Comparison of ENCODE assay signal across 1 cellular context in genomic region chr1:62436466-62437272, GRCh38.
TF ChIP-seq lines count a peak whose summit lies in the region.

A gene with protein sequence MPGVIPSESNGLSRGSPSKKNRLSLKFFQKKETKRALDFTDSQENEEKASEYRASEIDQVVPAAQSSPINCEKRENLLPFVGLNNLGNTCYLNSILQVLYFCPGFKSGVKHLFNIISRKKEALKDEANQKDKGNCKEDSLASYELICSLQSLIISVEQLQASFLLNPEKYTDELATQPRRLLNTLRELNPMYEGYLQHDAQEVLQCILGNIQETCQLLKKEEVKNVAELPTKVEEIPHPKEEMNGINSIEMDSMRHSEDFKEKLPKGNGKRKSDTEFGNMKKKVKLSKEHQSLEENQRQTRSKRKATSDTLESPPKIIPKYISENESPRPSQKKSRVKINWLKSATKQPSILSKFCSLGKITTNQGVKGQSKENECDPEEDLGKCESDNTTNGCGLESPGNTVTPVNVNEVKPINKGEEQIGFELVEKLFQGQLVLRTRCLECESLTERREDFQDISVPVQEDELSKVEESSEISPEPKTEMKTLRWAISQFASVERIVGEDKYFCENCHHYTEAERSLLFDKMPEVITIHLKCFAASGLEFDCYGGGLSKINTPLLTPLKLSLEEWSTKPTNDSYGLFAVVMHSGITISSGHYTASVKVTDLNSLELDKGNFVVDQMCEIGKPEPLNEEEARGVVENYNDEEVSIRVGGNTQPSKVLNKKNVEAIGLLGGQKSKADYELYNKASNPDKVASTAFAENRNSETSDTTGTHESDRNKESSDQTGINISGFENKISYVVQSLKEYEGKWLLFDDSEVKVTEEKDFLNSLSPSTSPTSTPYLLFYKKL (plus strand): TSS chr1:62437049. CDS start chr1:62439868, 2,819 bp downstream.

TF ChIP-seq in HepG2, 621 proteins besides CTCF, POLR2A, EP300 and RAD21 (continued from another document and continues in another):
- TF ChIP-seq, protein P1, sequence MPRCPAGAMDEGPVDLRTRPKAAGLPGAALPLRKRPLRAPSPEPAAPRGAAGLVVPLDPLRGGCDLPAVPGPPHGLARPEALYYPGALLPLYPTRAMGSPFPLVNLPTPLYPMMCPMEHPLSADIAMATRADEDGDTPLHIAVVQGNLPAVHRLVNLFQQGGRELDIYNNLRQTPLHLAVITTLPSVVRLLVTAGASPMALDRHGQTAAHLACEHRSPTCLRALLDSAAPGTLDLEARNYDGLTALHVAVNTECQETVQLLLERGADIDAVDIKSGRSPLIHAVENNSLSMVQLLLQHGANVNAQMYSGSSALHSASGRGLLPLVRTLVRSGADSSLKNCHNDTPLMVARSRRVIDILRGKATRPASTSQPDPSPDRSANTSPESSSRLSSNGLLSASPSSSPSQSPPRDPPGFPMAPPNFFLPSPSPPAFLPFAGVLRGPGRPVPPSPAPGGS (CRISPR knock-in tag; IDR thresholded peaks at IDR 0.05): no peak
- TF ChIP-seq HOXD1 (CRISPR knock-in tag; IDR thresholded peaks at IDR 0.05): no peak
- TF ChIP-seq IRF2 (CRISPR knock-in tag; IDR thresholded peaks at IDR 0.05): peak; percentile 65
- peak; percentile 56; the same call in 1 of the 2 replicates for TF ChIP-seq ZNF501 (CRISPR knock-in tag; IDR thresholded peaks at IDR 0.05)
- no peak for TF ChIP-seq ZBTB7A (CRISPR knock-in tag; IDR thresholded peaks at IDR 0.05)
- peak; percentile 16 for TF ChIP-seq DRAP1 (CRISPR knock-in tag; IDR thresholded peaks at IDR 0.05)
- peak; percentile 19; the same call in 1 of the 2 replicates for TF ChIP-seq KIAA2018 (CRISPR knock-in tag; IDR thresholded peaks at IDR 0.05; ENCODE audit: borderline replicate concordance)
- no peak; the same call in 1 of the 2 replicates for TF ChIP-seq SP5 (CRISPR knock-in tag; IDR thresholded peaks at IDR 0.05; ENCODE audit: borderline replicate concordance, low read depth)
- no peak for TF ChIP-seq ZNF432 (CRISPR knock-in tag; IDR thresholded peaks at IDR 0.05; ENCODE audit: borderline replicate concordance)
- no peak for TF ChIP-seq ATAD3A (CRISPR knock-in tag; IDR thresholded peaks at IDR 0.05)
- no peak for TF ChIP-seq ZNF234 (CRISPR knock-in tag; conservative IDR thresholded peaks at IDR 0.05)
- TF ChIP-seq, protein P2, sequence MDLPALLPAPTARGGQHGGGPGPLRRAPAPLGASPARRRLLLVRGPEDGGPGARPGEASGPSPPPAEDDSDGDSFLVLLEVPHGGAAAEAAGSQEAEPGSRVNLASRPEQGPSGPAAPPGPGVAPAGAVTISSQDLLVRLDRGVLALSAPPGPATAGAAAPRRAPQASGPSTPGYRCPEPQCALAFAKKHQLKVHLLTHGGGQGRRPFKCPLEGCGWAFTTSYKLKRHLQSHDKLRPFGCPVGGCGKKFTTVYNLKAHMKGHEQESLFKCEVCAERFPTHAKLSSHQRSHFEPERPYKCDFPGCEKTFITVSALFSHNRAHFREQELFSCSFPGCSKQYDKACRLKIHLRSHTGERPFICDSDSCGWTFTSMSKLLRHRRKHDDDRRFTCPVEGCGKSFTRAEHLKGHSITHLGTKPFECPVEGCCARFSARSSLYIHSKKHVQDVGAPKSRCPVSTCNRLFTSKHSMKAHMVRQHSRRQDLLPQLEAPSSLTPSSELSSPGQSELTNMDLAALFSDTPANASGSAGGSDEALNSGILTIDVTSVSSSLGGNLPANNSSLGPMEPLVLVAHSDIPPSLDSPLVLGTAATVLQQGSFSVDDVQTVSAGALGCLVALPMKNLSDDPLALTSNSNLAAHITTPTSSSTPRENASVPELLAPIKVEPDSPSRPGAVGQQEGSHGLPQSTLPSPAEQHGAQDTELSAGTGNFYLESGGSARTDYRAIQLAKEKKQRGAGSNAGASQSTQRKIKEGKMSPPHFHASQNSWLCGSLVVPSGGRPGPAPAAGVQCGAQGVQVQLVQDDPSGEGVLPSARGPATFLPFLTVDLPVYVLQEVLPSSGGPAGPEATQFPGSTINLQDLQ (CRISPR knock-in tag; IDR thresholded peaks at IDR 0.05): no peak; the same call in 1 of the 2 replicates
- TF ChIP-seq, protein P3, sequence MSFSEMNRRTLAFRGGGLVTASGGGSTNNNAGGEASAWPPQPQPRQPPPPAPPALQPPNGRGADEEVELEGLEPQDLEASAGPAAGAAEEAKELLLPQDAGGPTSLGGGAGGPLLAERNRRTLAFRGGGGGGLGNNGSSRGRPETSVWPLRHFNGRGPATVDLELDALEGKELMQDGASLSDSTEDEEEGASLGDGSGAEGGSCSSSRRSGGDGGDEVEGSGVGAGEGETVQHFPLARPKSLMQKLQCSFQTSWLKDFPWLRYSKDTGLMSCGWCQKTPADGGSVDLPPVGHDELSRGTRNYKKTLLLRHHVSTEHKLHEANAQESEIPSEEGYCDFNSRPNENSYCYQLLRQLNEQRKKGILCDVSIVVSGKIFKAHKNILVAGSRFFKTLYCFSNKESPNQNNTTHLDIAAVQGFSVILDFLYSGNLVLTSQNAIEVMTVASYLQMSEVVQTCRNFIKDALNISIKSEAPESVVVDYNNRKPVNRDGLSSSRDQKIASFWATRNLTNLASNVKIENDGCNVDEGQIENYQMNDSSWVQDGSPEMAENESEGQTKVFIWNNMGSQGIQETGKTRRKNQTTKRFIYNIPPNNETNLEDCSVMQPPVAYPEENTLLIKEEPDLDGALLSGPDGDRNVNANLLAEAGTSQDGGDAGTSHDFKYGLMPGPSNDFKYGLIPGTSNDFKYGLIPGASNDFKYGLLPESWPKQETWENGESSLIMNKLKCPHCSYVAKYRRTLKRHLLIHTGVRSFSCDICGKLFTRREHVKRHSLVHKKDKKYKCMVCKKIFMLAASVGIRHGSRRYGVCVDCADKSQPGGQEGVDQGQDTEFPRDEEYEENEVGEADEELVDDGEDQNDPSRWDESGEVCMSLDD (CRISPR knock-in tag; IDR thresholded peaks at IDR 0.05; ENCODE audit: borderline replicate concordance): peak; percentile 21; the same call in 1 of the 2 replicates
- TF ChIP-seq KLF16 (CRISPR knock-in tag; IDR thresholded peaks at IDR 0.05): 0 out of 4 replicates have a peak, but pooled peaks of 1 of the 2 experiments have one; percentile 39
- peak; percentile 20; the same call in 1 of the 2 replicates for TF ChIP-seq KDM3A (CRISPR knock-in tag; IDR thresholded peaks at IDR 0.05; ENCODE audit: low read depth)
- no peak for TF ChIP-seq TCF12 (IDR thresholded peaks at IDR 0.05)
- TF ChIP-seq TCF12 (CRISPR knock-in tag; IDR thresholded peaks at IDR 0.05): peak; percentile 71; the same call in 1 of the 2 replicates
- TF ChIP-seq ISL2 (CRISPR knock-in tag; IDR thresholded peaks at IDR 0.05): peak; percentile 34; the same call in 1 of the 2 replicates
- TF ChIP-seq PAF1 (CRISPR knock-in tag; IDR thresholded peaks at IDR 0.05): no peak
- peak; percentile 45; the same call in 1 of the 2 replicates for TF ChIP-seq ZNF136 (CRISPR knock-in tag; IDR thresholded peaks at IDR 0.05; ENCODE audit: low read depth)
- TF ChIP-seq HNF1B (CRISPR knock-in tag; IDR thresholded peaks at IDR 0.05): peak; percentile 10; the same call in 1 of the 2 replicates
- TF ChIP-seq ZNF354B (CRISPR knock-in tag; IDR thresholded peaks at IDR 0.05): no peak
- 0 out of 2 replicates have a peak, but pooled peaks have one; percentile 50 for TF ChIP-seq ZNF552 (CRISPR knock-in tag; IDR thresholded peaks at IDR 0.05; ENCODE audit: borderline replicate concordance)
- TF ChIP-seq, protein P4, sequence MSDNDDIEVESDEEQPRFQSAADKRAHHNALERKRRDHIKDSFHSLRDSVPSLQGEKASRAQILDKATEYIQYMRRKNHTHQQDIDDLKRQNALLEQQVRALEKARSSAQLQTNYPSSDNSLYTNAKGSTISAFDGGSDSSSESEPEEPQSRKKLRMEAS (IDR thresholded peaks at IDR 0.05): peak; percentile 92
- TF ChIP-seq RORA (CRISPR knock-in tag; IDR thresholded peaks at IDR 0.05): no peak
- 0 out of 2 replicates have a peak, but pooled peaks have one; percentile 14 for TF ChIP-seq ETV5 (CRISPR knock-in tag; IDR thresholded peaks at IDR 0.05; ENCODE audit: borderline replicate concordance)
- no peak for TF ChIP-seq ZNF597 (CRISPR knock-in tag; IDR thresholded peaks at IDR 0.05)
- peak; percentile 63; the same call in 1 of the 2 replicates for TF ChIP-seq ZNF451 (CRISPR knock-in tag; IDR thresholded peaks at IDR 0.05)
- TF ChIP-seq MNT (IDR thresholded peaks at IDR 0.05): 0 out of 2 replicates have a peak, but pooled peaks have one; percentile 27
- peak; percentile 88 for TF ChIP-seq PHF8 (CRISPR knock-in tag; IDR thresholded peaks at IDR 0.05)
